ENCODE assay signal across 21 cellular contexts in genomic region chr15:47587938-47588817, GRCh38.
DNase-seq lines count a peak whose midpoint lies in the region; ATAC-seq and TF ChIP-seq lines count a peak whose summit lies in the region.
"Had no signal": no experiment of that assay in that cellular context is flagged by ENCODE, and none has a peak within 500 bp of the region (broad histone marks: within the 10 kb centered on the region; RNA-seq: fewer than 3 reads in every experiment).

No MANE protein-coding gene starts in this region.

- H3K9ac ChIP-seq in mesendoderm (ENCODE audit: low read length), result no peak overlapping the region

- no peak overlapping the region for H4K5ac ChIP-seq in mesendoderm (ENCODE audit: low read length)

- H3K4ac ChIP-seq in mesendoderm (ENCODE audit: low read depth, low read length), result no peak overlapping the region

- H3K79me2 ChIP-seq in mesendoderm (ENCODE audit: control insufficient read depth, insufficient read depth, low read length), result no peaks in the 10 kb centered on the region

- H2BK15ac ChIP-seq in mesendoderm (replicated peaks; ENCODE audit: low read depth), result no peak overlapping the region

- H3K23ac ChIP-seq in mesendoderm (ENCODE audit: low read length), result no peak overlapping the region

- no TSS peak for BruUV-seq in A673 (replicated peaks; lab: Mats Ljungman, UMichigan)

- no peak overlapping the region for H3K56ac ChIP-seq in mesendoderm (ENCODE audit: low read length)

- no CpG with 5 or more reads among the region's 7 CpGs for WGBS in mesendoderm (ENCODE audit: extremely low coverage, insufficient coverage, low lambda C conversion rate)

- intact Hi-C loops in A673 (cut with micrococcal nuclease; ENCODE audit: unreplicated experiment), result no loop called here

- CTCF ChIA-PET in A673 (lab: Charles Lee), result no interaction called here

- H2AK5ac ChIP-seq in mesendoderm (ENCODE audit: low read length), result no peak overlapping the region

- peaks cover 38% of the 10 kb centered on the region for H3K4me1 ChIP-seq in A673 (ENCODE audit: insufficient read depth, low read length, poor library complexity, severe bottlenecking)
- no peaks in the 10 kb centered on the region for H3K4me1 ChIP-seq in mesendoderm (ENCODE audit: control insufficient read depth, low read depth, low read length)
- H3K4me1 ChIP-seq: upper lobe of left lung had no signal

- no peak overlapping the region for H4K8ac ChIP-seq in mesendoderm (ENCODE audit: low read depth, low read length)

- H3K4me3 ChIP-seq in A673 (ENCODE audit: low read depth, low read length, poor library complexity, severe bottlenecking) (no peak overlapping the region), mesendoderm (ENCODE audit: low read length) (no peak overlapping the region)
- H3K4me3 ChIP-seq: upper lobe of left lung had no signal

- no peak for TF ChIP-seq CTCF in A673 (conservative IDR thresholded peaks at IDR 0.05; ENCODE audit: low read depth, low read length)
- TF ChIP-seq CTCF in GM20000 (IDR thresholded peaks at IDR 0.05; ENCODE audit: extremely low read depth, missing control alignments), result no peak

- DNase-seq in A673 (ENCODE audit: low spot score) (peak; percentile 66), NCI-H69 (lab: John Stamatoyannopoulos, UW) (peak; percentile 36), fibroblast of peridontal ligament (ENCODE audit: extremely low read depth) (peak; percentile 56), mesendoderm (peak; percentile 45), GM20000 (ENCODE audit: low spot score) (no peak), NCI-H526 treated with DMSO at 0.1 percent for 48 hours (lab: John Stamatoyannopoulos, UW) (no peak), NCI-H1092 (lab: John Stamatoyannopoulos, UW) (no peak)
- DNase-seq: activated CD8-positive, alpha-beta T cell treated with anti-CD3 and anti-CD28 coated beads for 36 hours; activated naive CD4-positive, alpha-beta T cell treated with anti-CD3 and anti-CD28 coated beads, Interleukin-2, amount 10 ng/mL, durations not matched to agents 7 days and 5 days; activated T-cell treated with anti-CD3 and anti-CD28 coated beads, Interleukin-2, amount 50 U/mL, for 24 hours; CD4-positive, CD25-positive, alpha-beta regulatory T cell; DND-41; glutamatergic neuron; NCI-H1930; NCI-H510A treated with DMSO at 0.1 percent for 48 hours; retina; SIG-M5; stimulated activated naive CD8-positive, alpha-beta T cell treated with anti-CD3 and anti-CD28 coated beads, Interleukin-15, Interleukin-2, amounts not matched to agents 100 U/mL and 50 U/mL, for 24 hours; T-helper 1 cell; upper lobe of left lung had no signal

- POLR2A ChIA-PET in A673 (lab: Charles Lee; ENCODE audit: low non-redundant PET), result no interaction called here

- no peaks in the 10 kb centered on the region for H3K9me3 ChIP-seq in A673 (ENCODE audit: low read depth, low read length, poor library complexity, severe bottlenecking)
- H3K9me3 ChIP-seq: upper lobe of left lung had no signal

- H3K27me3 ChIP-seq in A673 (replicated peaks; ENCODE audit: insufficient read depth, low read depth, low read length, poor library complexity) (no peaks in the 10 kb centered on the region), mesendoderm (ENCODE audit: insufficient read depth, low read length, poor library complexity) (no peaks in the 10 kb centered on the region)
- H3K27me3 ChIP-seq: upper lobe of left lung had no signal

- H3K79me1 ChIP-seq in mesendoderm (ENCODE audit: low read length), result no peaks in the 10 kb centered on the region

- no peak for ATAC-seq in HG02970 (IDR thresholded peaks at IDR 0.05; ENCODE audit: low FRiP score, unreplicated experiment)
- ATAC-seq: activated CD8-positive, alpha-beta T cell treated with anti-CD3 and anti-CD28 coated beads for 36 hours; stimulated activated naive CD8-positive, alpha-beta T cell treated with anti-CD3 and anti-CD28 coated beads, Interleukin-15, Interleukin-2, amounts not matched to agents 100 U/mL and 50 U/mL, for 24 hours had no signal

- H3K36me3 ChIP-seq in A673 (ENCODE audit: insufficient read depth, low read length, poor library complexity, severe bottlenecking) (no peaks in the 10 kb centered on the region), mesendoderm (ENCODE audit: control insufficient read depth, insufficient read depth, low read length) (no peaks in the 10 kb centered on the region)
- H3K36me3 ChIP-seq: upper lobe of left lung had no signal

- no peak overlapping the region for H2BK120ac ChIP-seq in mesendoderm (ENCODE audit: low read depth, low read length)

- H3K27ac ChIP-seq in A673 (ENCODE audit: low read depth, low read length, poor library complexity, severe bottlenecking) (peak overlapping the region; percentile 52), mesendoderm (ENCODE audit: low read depth, low read length) (no peak overlapping the region)
- H3K27ac ChIP-seq: upper lobe of left lung had no signal

- no peak overlapping the region for H2BK5ac ChIP-seq in mesendoderm (ENCODE audit: low read length)

- H3K18ac ChIP-seq in mesendoderm (ENCODE audit: low read length), result no peak overlapping the region

- no peak overlapping the region for H3K4me2 ChIP-seq in mesendoderm (ENCODE audit: low read length)

Comparison
In these comparisons a context has a peak if more than half of its experiments do, and no peak if none do; other contexts are left out.
1. DNase-seq: peak in A673 (single experiment), NCI-H69 (single experiment), fibroblast of peridontal ligament (single experiment) and mesendoderm (single experiment); none in GM20000 (single experiment), NCI-H526 treated with DMSO at 0.1 percent for 48 hours (single experiment) and NCI-H1092 (single experiment).